ENCODE assay signal across 1 cellular context in the genomic region with DNA sequence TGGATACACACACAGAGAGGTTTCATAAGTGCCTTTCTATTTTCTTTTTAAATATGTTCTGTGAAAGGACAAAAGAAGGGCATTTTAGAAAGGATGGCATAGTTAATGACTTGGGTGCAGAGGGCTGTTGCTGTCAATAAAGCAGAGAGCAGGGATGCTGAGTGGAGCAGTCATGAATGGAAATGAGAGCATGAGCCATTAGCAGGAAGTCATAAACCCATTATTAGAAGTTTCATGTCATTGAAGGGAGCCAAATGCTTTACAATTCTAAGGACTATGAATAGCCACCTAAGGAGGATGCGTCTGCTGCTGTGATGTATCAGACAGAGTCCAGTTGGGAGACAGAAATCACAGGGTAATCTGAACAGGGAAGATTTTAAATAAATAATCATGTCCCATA.
TF ChIP-seq lines count a peak whose summit lies in the region.

No MANE protein-coding gene starts in this region.

TF ChIP-seq in HCT116, 20 proteins besides CTCF, POLR2A, EP300 and RAD21 (continued from another document):
- TF ChIP-seq ZBTB33 (IDR thresholded peaks at IDR 0.05; ENCODE audit: extremely low read depth, insufficient replicate concordance, low read length): no peak
